Comparison of ENCODE assay signal across 8 cellular contexts in genomic region chr15:90407871-90408317, GRCh38. TPM values are rescaled to one million over a fixed set of nuclear protein-coding genes. Genes with fewer than 3 reads are reported as not detected.
DNase-seq lines count a peak whose midpoint lies in the region; ATAC-seq and TF ChIP-seq lines count a peak whose summit lies in the region.
"Had no signal": no experiment of that assay in that cellular context is flagged by ENCODE, and none has a peak within 500 bp of the region (broad histone marks: within the 10 kb centered on the region; RNA-seq: fewer than 3 reads in every experiment).

No MANE protein-coding gene starts in this region.

- no peak overlapping the region for H2AK5ac ChIP-seq in mesendoderm (ENCODE audit: low read length)

- no peak overlapping the region for H3K56ac ChIP-seq in mesendoderm (ENCODE audit: low read length)

- peak; percentile 28 for DNase-seq in OCI-M1 (lab: John Stamatoyannopoulos, UW)
- no peak for DNase-seq in esophagus muscularis mucosa (ENCODE audit: extremely low spot score)
- no peak for DNase-seq in spleen
- DNase-seq in mesendoderm, result no peak
- DNase-seq in RPMI8226, result no peak
- no peak for DNase-seq in NCI-H526 (lab: John Stamatoyannopoulos, UW)
- DNase-seq: nephron progenitor cell had no signal

- TF ChIP-seq POLR2A in esophagus muscularis mucosa (IDR thresholded peaks at IDR 0.05; ENCODE audit: low read depth) (no peak), spleen (IDR thresholded peaks at IDR 0.05) (no peak)

- peak overlapping the region; percentile 35 to 87 (median 69) for H3K27ac ChIP-seq in esophagus muscularis mucosa (replicated peaks in 1 of 4)
- peak overlapping the region in 5 of 8 donors; percentile 6 to 65 (median 46) for H3K27ac ChIP-seq in spleen
- H3K27ac ChIP-seq in mesendoderm (ENCODE audit: low read depth, low read length), result no peak overlapping the region

- no peak overlapping the region for H3K4ac ChIP-seq in mesendoderm (ENCODE audit: low read depth, low read length)

- H3K4me2 ChIP-seq in mesendoderm (ENCODE audit: low read length), result no peak overlapping the region

- H2BK5ac ChIP-seq in mesendoderm (ENCODE audit: low read length), result no peak overlapping the region

- TF ChIP-seq EP300 in esophagus muscularis mucosa (IDR thresholded peaks at IDR 0.05), result no peak

- H3K4me1 ChIP-seq in esophagus muscularis mucosa (peaks cover 51 to 77% (median 73%) of the 10 kb centered on the region in 4 donors), spleen (peaks cover 20 to 92% (median 79%) of the 10 kb centered on the region in 6 donors), mesendoderm (ENCODE audit: control insufficient read depth, low read depth, low read length) (peaks cover 10% of the 10 kb centered on the region)

- no peaks in the 10 kb centered on the region for H3K27me3 ChIP-seq in esophagus muscularis mucosa
- no peaks in the 10 kb centered on the region for H3K27me3 ChIP-seq in spleen (replicated peaks in 1 of 7)
- no peaks in the 10 kb centered on the region for H3K27me3 ChIP-seq in mesendoderm (ENCODE audit: insufficient read depth, low read length, poor library complexity)

- H2BK15ac ChIP-seq in mesendoderm (replicated peaks; ENCODE audit: low read depth), result no peak overlapping the region

- H3K4me3 ChIP-seq in esophagus muscularis mucosa (no peak overlapping the region), spleen (no peak overlapping the region), mesendoderm (ENCODE audit: low read length) (no peak overlapping the region)

- H3K9me3 ChIP-seq in esophagus muscularis mucosa (no peaks in the 10 kb centered on the region), spleen (no peaks in the 10 kb centered on the region)

- H4K5ac ChIP-seq in mesendoderm (ENCODE audit: low read length), result no peak overlapping the region

- no peak overlapping the region for H3K18ac ChIP-seq in mesendoderm (ENCODE audit: low read length)

- H3K36me3 ChIP-seq in esophagus muscularis mucosa, result no peaks in the 10 kb centered on the region
- H3K36me3 ChIP-seq in spleen, result peaks cover 0 to 11% (median 0%) of the 10 kb centered on the region in 6 donors
- no peaks in the 10 kb centered on the region for H3K36me3 ChIP-seq in mesendoderm (ENCODE audit: control insufficient read depth, insufficient read depth, low read length)

- WGBS in esophagus muscularis mucosa, result 61% methylated on average over 2 of the region's 2 CpGs
- 61 to 73% (median 66%) methylated on average over 2 of the region's 2 CpGs for WGBS in spleen, 5 donors
- no CpG with 5 or more reads among the region's 2 CpGs for WGBS in mesendoderm (ENCODE audit: extremely low coverage, insufficient coverage, low lambda C conversion rate)

- ATAC-seq in GM18909 (IDR thresholded peaks at IDR 0.05; ENCODE audit: poor library complexity, unreplicated experiment), result peak; percentile 47

- no peak for TF ChIP-seq CTCF in esophagus muscularis mucosa (IDR thresholded peaks at IDR 0.05)
- TF ChIP-seq CTCF in spleen (IDR thresholded peaks at IDR 0.05 in 8 of 11, conservative IDR thresholded peaks at IDR 0.05 in 3 of 11), result no peak

- H3K79me1 ChIP-seq in mesendoderm (ENCODE audit: low read length), result no peaks in the 10 kb centered on the region

- intact Hi-C loops in esophagus muscularis mucosa (cut with DNase I) (no loop called here), spleen (cut with DNase I; ENCODE audit: low total_unique reads) (no loop called here)

- no peak overlapping the region for H4K8ac ChIP-seq in mesendoderm (ENCODE audit: low read depth, low read length)

- no peak overlapping the region for H3K23ac ChIP-seq in mesendoderm (ENCODE audit: low read length)

- no peak overlapping the region for H2BK120ac ChIP-seq in mesendoderm (ENCODE audit: low read depth, low read length)

- H3K9ac ChIP-seq in mesendoderm (ENCODE audit: low read length), result no peak overlapping the region

- H3K79me2 ChIP-seq in mesendoderm (ENCODE audit: control insufficient read depth, insufficient read depth, low read length), result peaks cover 44% of the 10 kb centered on the region

RNA-seq across cellular contexts. Expression of gene IQGAP1, which starts 19.9 kb away (rescaled TPM):
- total RNA-seq in esophagus muscularis mucosa, result 100 to 1,000 TPM; 212 to 293 (median 251) TPM
- total RNA-seq in spleen, result 100 to 1,000 TPM; 190 to 282 (median 261) TPM
- 10 to 100 TPM; 48.1 to 72.0 (median 51.6) TPM for polyA plus RNA-seq in spleen
- 126 TPM for polyA plus RNA-seq in mesendoderm (2013, experiment 1 of 2)
- polyA plus RNA-seq in mesendoderm (2013, experiment 2 of 2), result 136 TPM

RNA-seq across cellular contexts. Expression of gene ZNF774, which starts 55.8 kb away (rescaled TPM):
- total RNA-seq in esophagus muscularis mucosa, result 1 to 10 TPM; 1.5 to 2.3 (median 1.7) TPM
- total RNA-seq in spleen, result 1 to 10 TPM in 6 of 7 donors, under 1 TPM in 1; 0.77 to 4.2 (median 1.8) TPM
- under 1 TPM; 0.17 to 0.29 (median 0.20) TPM for polyA plus RNA-seq in spleen
- polyA plus RNA-seq in mesendoderm (2013, experiment 1 of 2), result 0.90 TPM
- 1.0 TPM for polyA plus RNA-seq in mesendoderm (2013, experiment 2 of 2)
